8 cellular contexts compared by ENCODE assay signal in the genomic region with DNA sequence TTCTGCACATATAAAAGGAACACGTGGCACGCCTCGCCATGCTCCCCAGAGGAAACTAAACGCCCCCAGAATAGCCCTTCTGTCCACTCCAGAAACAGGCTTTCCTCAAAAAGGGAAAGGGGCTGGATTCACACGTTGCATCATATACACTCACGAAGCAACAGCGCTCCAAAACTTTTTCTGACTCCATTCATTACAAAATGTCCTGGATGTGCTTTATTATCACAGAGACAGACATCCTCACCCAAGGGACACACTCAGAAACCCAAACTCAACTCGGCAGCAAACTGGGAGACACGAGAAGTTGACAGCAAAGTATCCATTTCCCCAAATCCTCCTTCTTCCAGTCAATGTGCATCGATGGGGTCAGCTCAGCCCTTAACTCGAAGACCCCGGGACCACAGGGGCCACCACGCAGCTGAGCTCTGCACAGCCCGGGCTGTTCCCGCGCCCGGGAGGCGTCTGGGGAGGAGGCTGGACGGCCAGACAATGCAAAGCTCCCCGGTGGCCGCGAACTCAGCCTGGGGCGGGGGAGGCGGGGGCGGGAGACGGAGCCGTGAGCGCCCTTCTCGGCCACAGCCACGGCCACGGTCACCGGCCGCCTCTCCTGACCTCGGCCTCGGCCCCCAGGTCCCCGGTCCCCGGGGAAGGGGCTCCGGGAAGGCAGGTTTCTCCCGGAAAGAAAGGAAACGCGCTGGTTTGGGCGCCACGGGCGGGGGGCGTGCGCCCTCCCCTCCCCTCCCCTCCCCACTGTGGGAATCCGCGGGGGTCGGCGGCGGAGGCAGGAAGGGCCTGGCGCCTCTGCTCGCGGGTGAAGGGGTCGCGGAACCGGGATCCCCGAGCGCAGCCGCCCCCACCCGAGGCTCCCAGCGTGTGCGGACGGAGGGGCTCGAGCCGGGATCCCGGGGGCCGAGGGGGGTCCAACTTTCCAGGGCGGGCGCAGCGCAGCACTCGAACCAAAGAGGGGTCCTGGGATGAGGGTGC.
DNase-seq lines count a peak whose midpoint lies in the region; ATAC-seq and TF ChIP-seq lines count a peak whose summit lies in the region.

No MANE protein-coding gene starts in this region.

- H3K36me3 ChIP-seq in SK-N-MC (ENCODE audit: insufficient read depth, low read length) (no peaks in the 10 kb centered on the region), parathyroid adenoma (ENCODE audit: control insufficient read depth, insufficient read depth, low read length) (no peaks in the 10 kb centered on the region)

- TF ChIP-seq CTCF in GM10266 (IDR thresholded peaks at IDR 0.05; ENCODE audit: control insufficient read depth, insufficient read depth, low read depth, missing control alignments), result no peak
- no peak for TF ChIP-seq CTCF in fibroblast of mammary gland (conservative IDR thresholded peaks at IDR 0.05; ENCODE audit: control insufficient read depth, insufficient read depth, low read depth, low read length)
- no peak for TF ChIP-seq CTCF in parathyroid adenoma (IDR thresholded peaks at IDR 0.05)

- H3K9ac ChIP-seq in SK-N-MC (ENCODE audit: insufficient read length) (peak overlapping the region; percentile 83), parathyroid adenoma (peak overlapping the region; percentile 32)

- ATAC-seq in GM21825 (IDR thresholded peaks at IDR 0.05; ENCODE audit: unreplicated experiment), result no peak
- no peak for ATAC-seq in HG03095 (IDR thresholded peaks at IDR 0.05; ENCODE audit: unreplicated experiment)
- no peak for ATAC-seq in HG03521 (IDR thresholded peaks at IDR 0.05; ENCODE audit: unreplicated experiment)

- H3K9me3 ChIP-seq in SK-N-MC (ENCODE audit: low read depth, low read length), result no peaks in the 10 kb centered on the region
- no peaks in the 10 kb centered on the region for H3K9me3 ChIP-seq in parathyroid adenoma (ENCODE audit: control insufficient read depth, low read length)

- DNase-seq in GM10266 (ENCODE audit: extremely low spot score), result peak; percentile 43
- no peak for DNase-seq in SK-N-MC (ENCODE audit: low read depth, low spot score)
- peak; percentile 77 for DNase-seq in fibroblast of mammary gland (ENCODE audit: low read depth)
- DNase-seq in HK-2 (ENCODE audit: unreplicated experiment), result no peak

- no peaks in the 10 kb centered on the region for H3K27me3 ChIP-seq in parathyroid adenoma (ENCODE audit: control insufficient read depth, insufficient read depth, low read length)

- no peaks in the 10 kb centered on the region for H3K4me1 ChIP-seq in parathyroid adenoma

- peak overlapping the region; percentile 46; the same call in 1 of the 2 replicates for H3K27ac ChIP-seq in SK-N-MC
- H3K27ac ChIP-seq in parathyroid adenoma, result no peak overlapping the region

- H3K4me3 ChIP-seq in SK-N-MC, result peak overlapping the region; percentile 94
- H3K4me3 ChIP-seq in fibroblast of mammary gland (ENCODE audit: control insufficient read depth, low read depth, low read length), result peak overlapping the region; percentile 68
- H3K4me3 ChIP-seq in parathyroid adenoma (ENCODE audit: low read depth, low read length), result peak overlapping the region; percentile 56

- no peaks in the 10 kb centered on the region for H3K79me2 ChIP-seq in parathyroid adenoma

- H3K4me2 ChIP-seq in parathyroid adenoma (ENCODE audit: low read length), result peak overlapping the region; percentile 81

- no peak overlapping the region for H2AFZ ChIP-seq in parathyroid adenoma

Comparison
In these comparisons a context has a peak if more than half of its experiments do, and no peak if none do; other contexts are left out.
1. DNase-seq: peak in GM10266 (single experiment) and fibroblast of mammary gland (single experiment); none in SK-N-MC (single experiment) and HK-2 (single experiment).
2. Peak in every context shown above with its lines, with median percentiles within 50 percentile points of each other: H3K4me3 ChIP-seq.